Comparison of ENCODE assay signal across 27 cellular contexts in genomic region chr7:81705206-81705605, GRCh38.
"Had no signal": no experiment of that assay in that cellular context is flagged by ENCODE, and none has a peak within 500 bp of the region (broad histone marks: within the 10 kb centered on the region; RNA-seq: fewer than 3 reads in every experiment).

No MANE protein-coding gene starts in this region.

- H3K9me3 Mint-ChIP-seq: activated B cell treated with CpG ODN at 0.5 μM for 24 hours; activated CD8-positive, alpha-beta T cell treated with anti-CD3 and anti-CD28 coated beads for 36 hours; brain; endodermal cell; stimulated activated naive B cell treated with anti-CD40 and anti-IgM and Interleukin-4, amounts not matched to agents 10 μg/mL and 1 μg/mL and 100 μg/mL, for 72 hours had no signal

- FAIRE-seq: pancreas had no signal

- DNase-seq: activated B cell treated with CpG ODN at 0.5 μM for 24 hours; activated CD4-positive, alpha-beta T cell treated with anti-CD3 and anti-CD28 coated beads, Interleukin-2, amount 50 U/mL, for 1 hour; activated CD8-positive, alpha-beta T cell treated with anti-CD3 and anti-CD28 coated beads for 36 hours; activated effector memory CD4-positive, alpha-beta T cell treated with Interleukin-2 at 50 U/mL for 16 hours; activated naive CD4-positive, alpha-beta T cell treated with Interleukin-2 at 50 U/mL for 16 hours; activated T-cell treated with anti-CD3 and anti-CD28 coated beads, Interleukin-2, amount 50 U/mL, for 48 hours; adrenal gland; endodermal cell; foreskin keratinocyte; heart left ventricle; lower lobe of right lung; mesenchymal stem cell; natural killer cell; pancreas; retina; stimulated activated naive B cell treated with anti-CD40 and anti-IgM and Interleukin-4, amounts not matched to agents 10 μg/mL and 1 μg/mL and 100 μg/mL, for 72 hours; stomach; T-helper 2 cell; thyroid gland; upper lobe of right lung had no signal

- H3K27me3 Mint-ChIP-seq: activated B cell treated with CpG ODN at 0.5 μM for 24 hours; activated CD8-positive, alpha-beta T cell treated with anti-CD3 and anti-CD28 coated beads for 36 hours; activated naive CD8-positive, alpha-beta T cell; brain; stimulated activated naive B cell treated with anti-CD40 and anti-IgM and Interleukin-4, amounts not matched to agents 10 μg/mL and 1 μg/mL and 100 μg/mL, for 72 hours had no signal

- H3K9me3 ChIP-seq: adrenal gland, ascending aorta, esophagus muscularis mucosa, heart left ventricle, lower lobe of right lung, pancreas, prostate gland, stomach, thyroid gland, upper lobe of right lung had no signal

- H3K4me3 ChIP-seq: adrenal gland, ascending aorta, esophagus muscularis mucosa, heart left ventricle, lower lobe of right lung, pancreas, prostate gland, skin epidermis, stomach, thyroid gland, upper lobe of right lung had no signal

- H3K27me3 ChIP-seq: adrenal gland, ascending aorta, esophagus muscularis mucosa, foreskin keratinocyte, heart left ventricle, pancreas, stomach, thyroid gland, upper lobe of right lung had no signal

- ATAC-seq: activated CD8-positive, alpha-beta T cell treated with anti-CD3 and anti-CD28 coated beads for 36 hours; foreskin keratinocyte; heart left ventricle; lower lobe of right lung; natural killer cell; pancreas; sciatic nerve; stimulated activated naive B cell treated with anti-CD40 and anti-IgM and Interleukin-4, amounts not matched to agents 10 μg/mL and 1 μg/mL and 100 μg/mL, for 72 hours; upper lobe of right lung had no signal

- H3K27ac ChIP-seq: adrenal gland, ascending aorta, esophagus muscularis mucosa, foreskin keratinocyte, heart left ventricle, lower lobe of right lung, pancreas, prostate gland, skin epidermis, stomach, thyroid gland, upper lobe of right lung had no signal

- H3K36me3 ChIP-seq: adrenal gland, ascending aorta, lower lobe of right lung, pancreas, prostate gland, stomach, thyroid gland, upper lobe of right lung had no signal

- H3K27ac Mint-ChIP-seq: activated B cell treated with CpG ODN at 0.5 μM for 24 hours; activated CD8-positive, alpha-beta T cell treated with anti-CD3 and anti-CD28 coated beads for 36 hours; activated naive CD8-positive, alpha-beta T cell; endodermal cell; natural killer cell; stimulated activated naive B cell treated with anti-CD40 and anti-IgM and Interleukin-4, amounts not matched to agents 10 μg/mL and 1 μg/mL and 100 μg/mL, for 72 hours had no signal

- H3K4me1 ChIP-seq: adrenal gland, ascending aorta, esophagus muscularis mucosa, foreskin keratinocyte, lower lobe of right lung, pancreas, prostate gland, stomach, thyroid gland, upper lobe of right lung had no signal

- H3K4me1 Mint-ChIP-seq: activated B cell treated with CpG ODN at 0.5 μM for 24 hours; natural killer cell; stimulated activated naive B cell treated with anti-CD40 and anti-IgM and Interleukin-4, amounts not matched to agents 10 μg/mL and 1 μg/mL and 100 μg/mL, for 72 hours had no signal

- H3K36me3 Mint-ChIP-seq: activated naive CD8-positive, alpha-beta T cell; brain; natural killer cell; stimulated activated naive B cell treated with anti-CD40 and anti-IgM and Interleukin-4, amounts not matched to agents 10 μg/mL and 1 μg/mL and 100 μg/mL, for 72 hours had no signal

- H3K4me3 Mint-ChIP-seq: activated B cell treated with CpG ODN at 0.5 μM for 24 hours; activated CD8-positive, alpha-beta T cell treated with anti-CD3 and anti-CD28 coated beads for 36 hours; activated naive CD8-positive, alpha-beta T cell; brain; endodermal cell; natural killer cell; stimulated activated naive B cell treated with anti-CD40 and anti-IgM and Interleukin-4, amounts not matched to agents 10 μg/mL and 1 μg/mL and 100 μg/mL, for 72 hours had no signal
